8 cellular contexts compared by ENCODE assay signal in genomic region chr3:138348950-138349739, GRCh38. TPM values are rescaled to one million over a fixed set of nuclear protein-coding genes. Genes with fewer than 3 reads are reported as not detected.
DNase-seq lines count a peak whose midpoint lies in the region; ATAC-seq and TF ChIP-seq lines count a peak whose summit lies in the region.

No MANE protein-coding gene starts in this region.

- peak overlapping the region; percentile 70 for H3K4me3 ChIP-seq in brain microvascular endothelial cell (ENCODE audit: low read depth, low read length)
- peak overlapping the region; percentile 73 for H3K4me3 ChIP-seq in suprapubic skin

- H3K27ac ChIP-seq in brain microvascular endothelial cell (no peak overlapping the region), suprapubic skin (peak overlapping the region; percentile 93)

- 19% methylated on average over 19 of the region's 28 CpGs for WGBS in suprapubic skin

- peak; percentile 1 for TF ChIP-seq CTCF in brain microvascular endothelial cell (IDR thresholded peaks at IDR 0.05; ENCODE audit: low read depth, low read length, missing control alignments)
- no peak for TF ChIP-seq CTCF in suprapubic skin (IDR thresholded peaks at IDR 0.05)

- DNase-seq in C1 segment of cervical spinal cord (lab: John Stamatoyannopoulos, UW) (peak in 8 of 14 donors; percentile 30 to 77 (median 68)), LHCN-M2 (ENCODE audit: low read depth) (peak; percentile 55), brain microvascular endothelial cell (no peak), left lobe of liver (ENCODE audit: low spot score) (peak; percentile 49), suprapubic skin (ENCODE audit: low spot score in 2 of 2) (peak in 1 of 2 donors; percentile 70), NCI-H226 (no peak)

- no peak for TF ChIP-seq EP300 in suprapubic skin (IDR thresholded peaks at IDR 0.05)

- H3K27me3 ChIP-seq in brain microvascular endothelial cell (replicated peaks): no peaks in the 10 kb centered on the region
- H3K27me3 ChIP-seq in suprapubic skin: no peaks in the 10 kb centered on the region

- no peaks in the 10 kb centered on the region for H3K36me3 ChIP-seq in brain microvascular endothelial cell (replicated peaks)
- H3K36me3 ChIP-seq in suprapubic skin: no peaks in the 10 kb centered on the region

- ATAC-seq in left lobe of liver (peak; percentile 14), GM18505 (IDR thresholded peaks at IDR 0.05; ENCODE audit: unreplicated experiment) (no peak), HG02798 (IDR thresholded peaks at IDR 0.05; ENCODE audit: poor library complexity, unreplicated experiment) (no peak)

- H3K4me1 ChIP-seq in suprapubic skin: peaks cover 34% of the 10 kb centered on the region

- in situ Hi-C loops in brain microvascular endothelial cell (cut with HindIII; ENCODE audit: low pct_ligation_motif_present, low sequenced_read_pairs): no loop called here

- no peaks in the 10 kb centered on the region for H3K9me3 ChIP-seq in suprapubic skin

- no peak for TF ChIP-seq POLR2A in suprapubic skin (IDR thresholded peaks at IDR 0.05)
- no peak for TF ChIP-seq POLR2A in GM18505 (IDR thresholded peaks at IDR 0.05; ENCODE audit: borderline replicate concordance, extremely low read depth, insufficient read depth, insufficient read length)

RNA-seq across cellular contexts. Expression of gene MRAS, which starts 0.8 kb away (rescaled TPM):
- 40.8 and 58.8 TPM in 2 replicates for total RNA-seq in LHCN-M2 (2014; rRNA removed)
- 115 TPM for polyA plus RNA-seq in LHCN-M2 (2012)
- total RNA-seq in left lobe of liver: 6.1 TPM
- total RNA-seq in suprapubic skin: 10 to 100 TPM; 10.1 to 39.8 (median 20.1) TPM

RNA-seq across cellular contexts. Expression of gene NME9, which starts 19.5 kb away (rescaled TPM):
- total RNA-seq in LHCN-M2 (2014; rRNA removed) (not detected in 2 replicates), left lobe of liver (not detected), suprapubic skin (under 1 TPM in 1 of 4 donors, not detected in 3; 0.38 TPM)
- polyA plus RNA-seq in LHCN-M2 (2012): 0.21 TPM

Comparison
In these comparisons a context has a peak if more than half of its experiments do, and no peak if none do; other contexts are left out.
1. DNase-seq: peak in C1 segment of cervical spinal cord (8 of 14), LHCN-M2 (single experiment) and left lobe of liver (single experiment); none in brain microvascular endothelial cell (single experiment) and NCI-H226 (single experiment).